In genomic region chr13:38514575-38514974, GRCh38 we compare ENCODE assay signal across 1 cellular context.
TF ChIP-seq lines count a peak whose summit lies in the region.

No MANE protein-coding gene starts in this region.

TF ChIP-seq in H1, 55 proteins besides CTCF, POLR2A, EP300 and RAD21 (continued from another document):
- TF ChIP-seq CREB1 (IDR thresholded peaks at IDR 0.05) (no peak), BCL11A (IDR thresholded peaks at IDR 0.05; ENCODE audit: low read depth in 2 of 2, low read length in 2 of 2) (no peak), SP4 (IDR thresholded peaks at IDR 0.05; ENCODE audit: low read length) (no peak), TAF7 (optimal IDR thresholded peaks at IDR 0.05; ENCODE audit: borderline replicate concordance, low read depth, low read length) (no peak), TCF12 (IDR thresholded peaks at IDR 0.05; ENCODE audit: low read depth, low read length) (no peak), RBBP5 (IDR thresholded peaks at IDR 0.05; ENCODE audit: borderline replicate concordance, low read depth, low read length) (no peak), MAFK (IDR thresholded peaks at IDR 0.05; ENCODE audit: low read depth, low read length) (no peak), TEAD4 (IDR thresholded peaks at IDR 0.05; ENCODE audit: low read depth, low read length) (no peak), JUN (IDR thresholded peaks at IDR 0.05; ENCODE audit: low read depth, low read length) (no peak)
- TF ChIP-seq, protein P1, sequence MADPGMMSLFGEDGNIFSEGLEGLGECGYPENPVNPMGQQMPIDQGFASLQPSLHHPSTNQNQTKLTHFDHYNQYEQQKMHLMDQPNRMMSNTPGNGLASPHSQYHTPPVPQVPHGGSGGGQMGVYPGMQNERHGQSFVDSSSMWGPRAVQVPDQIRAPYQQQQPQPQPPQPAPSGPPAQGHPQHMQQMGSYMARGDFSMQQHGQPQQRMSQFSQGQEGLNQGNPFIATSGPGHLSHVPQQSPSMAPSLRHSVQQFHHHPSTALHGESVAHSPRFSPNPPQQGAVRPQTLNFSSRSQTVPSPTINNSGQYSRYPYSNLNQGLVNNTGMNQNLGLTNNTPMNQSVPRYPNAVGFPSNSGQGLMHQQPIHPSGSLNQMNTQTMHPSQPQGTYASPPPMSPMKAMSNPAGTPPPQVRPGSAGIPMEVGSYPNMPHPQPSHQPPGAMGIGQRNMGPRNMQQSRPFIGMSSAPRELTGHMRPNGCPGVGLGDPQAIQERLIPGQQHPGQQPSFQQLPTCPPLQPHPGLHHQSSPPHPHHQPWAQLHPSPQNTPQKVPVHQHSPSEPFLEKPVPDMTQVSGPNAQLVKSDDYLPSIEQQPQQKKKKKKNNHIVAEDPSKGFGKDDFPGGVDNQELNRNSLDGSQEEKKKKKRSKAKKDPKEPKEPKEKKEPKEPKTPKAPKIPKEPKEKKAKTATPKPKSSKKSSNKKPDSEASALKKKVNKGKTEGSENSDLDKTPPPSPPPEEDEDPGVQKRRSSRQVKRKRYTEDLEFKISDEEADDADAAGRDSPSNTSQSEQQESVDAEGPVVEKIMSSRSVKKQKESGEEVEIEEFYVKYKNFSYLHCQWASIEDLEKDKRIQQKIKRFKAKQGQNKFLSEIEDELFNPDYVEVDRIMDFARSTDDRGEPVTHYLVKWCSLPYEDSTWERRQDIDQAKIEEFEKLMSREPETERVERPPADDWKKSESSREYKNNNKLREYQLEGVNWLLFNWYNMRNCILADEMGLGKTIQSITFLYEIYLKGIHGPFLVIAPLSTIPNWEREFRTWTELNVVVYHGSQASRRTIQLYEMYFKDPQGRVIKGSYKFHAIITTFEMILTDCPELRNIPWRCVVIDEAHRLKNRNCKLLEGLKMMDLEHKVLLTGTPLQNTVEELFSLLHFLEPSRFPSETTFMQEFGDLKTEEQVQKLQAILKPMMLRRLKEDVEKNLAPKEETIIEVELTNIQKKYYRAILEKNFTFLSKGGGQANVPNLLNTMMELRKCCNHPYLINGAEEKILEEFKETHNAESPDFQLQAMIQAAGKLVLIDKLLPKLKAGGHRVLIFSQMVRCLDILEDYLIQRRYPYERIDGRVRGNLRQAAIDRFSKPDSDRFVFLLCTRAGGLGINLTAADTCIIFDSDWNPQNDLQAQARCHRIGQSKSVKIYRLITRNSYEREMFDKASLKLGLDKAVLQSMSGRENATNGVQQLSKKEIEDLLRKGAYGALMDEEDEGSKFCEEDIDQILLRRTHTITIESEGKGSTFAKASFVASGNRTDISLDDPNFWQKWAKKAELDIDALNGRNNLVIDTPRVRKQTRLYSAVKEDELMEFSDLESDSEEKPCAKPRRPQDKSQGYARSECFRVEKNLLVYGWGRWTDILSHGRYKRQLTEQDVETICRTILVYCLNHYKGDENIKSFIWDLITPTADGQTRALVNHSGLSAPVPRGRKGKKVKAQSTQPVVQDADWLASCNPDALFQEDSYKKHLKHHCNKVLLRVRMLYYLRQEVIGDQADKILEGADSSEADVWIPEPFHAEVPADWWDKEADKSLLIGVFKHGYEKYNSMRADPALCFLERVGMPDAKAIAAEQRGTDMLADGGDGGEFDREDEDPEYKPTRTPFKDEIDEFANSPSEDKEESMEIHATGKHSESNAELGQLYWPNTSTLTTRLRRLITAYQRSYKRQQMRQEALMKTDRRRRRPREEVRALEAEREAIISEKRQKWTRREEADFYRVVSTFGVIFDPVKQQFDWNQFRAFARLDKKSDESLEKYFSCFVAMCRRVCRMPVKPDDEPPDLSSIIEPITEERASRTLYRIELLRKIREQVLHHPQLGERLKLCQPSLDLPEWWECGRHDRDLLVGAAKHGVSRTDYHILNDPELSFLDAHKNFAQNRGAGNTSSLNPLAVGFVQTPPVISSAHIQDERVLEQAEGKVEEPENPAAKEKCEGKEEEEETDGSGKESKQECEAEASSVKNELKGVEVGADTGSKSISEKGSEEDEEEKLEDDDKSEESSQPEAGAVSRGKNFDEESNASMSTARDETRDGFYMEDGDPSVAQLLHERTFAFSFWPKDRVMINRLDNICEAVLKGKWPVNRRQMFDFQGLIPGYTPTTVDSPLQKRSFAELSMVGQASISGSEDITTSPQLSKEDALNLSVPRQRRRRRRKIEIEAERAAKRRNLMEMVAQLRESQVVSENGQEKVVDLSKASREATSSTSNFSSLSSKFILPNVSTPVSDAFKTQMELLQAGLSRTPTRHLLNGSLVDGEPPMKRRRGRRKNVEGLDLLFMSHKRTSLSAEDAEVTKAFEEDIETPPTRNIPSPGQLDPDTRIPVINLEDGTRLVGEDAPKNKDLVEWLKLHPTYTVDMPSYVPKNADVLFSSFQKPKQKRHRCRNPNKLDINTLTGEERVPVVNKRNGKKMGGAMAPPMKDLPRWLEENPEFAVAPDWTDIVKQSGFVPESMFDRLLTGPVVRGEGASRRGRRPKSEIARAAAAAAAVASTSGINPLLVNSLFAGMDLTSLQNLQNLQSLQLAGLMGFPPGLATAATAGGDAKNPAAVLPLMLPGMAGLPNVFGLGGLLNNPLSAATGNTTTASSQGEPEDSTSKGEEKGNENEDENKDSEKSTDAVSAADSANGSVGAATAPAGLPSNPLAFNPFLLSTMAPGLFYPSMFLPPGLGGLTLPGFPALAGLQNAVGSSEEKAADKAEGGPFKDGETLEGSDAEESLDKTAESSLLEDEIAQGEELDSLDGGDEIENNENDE (IDR thresholded peaks at IDR 0.05; ENCODE audit: insufficient replicate concordance, low read length): no peak
TF ChIP-seq in H1: peak in this region for 0.
